ENCODE assay signal across 1 cellular context in the genomic region with DNA sequence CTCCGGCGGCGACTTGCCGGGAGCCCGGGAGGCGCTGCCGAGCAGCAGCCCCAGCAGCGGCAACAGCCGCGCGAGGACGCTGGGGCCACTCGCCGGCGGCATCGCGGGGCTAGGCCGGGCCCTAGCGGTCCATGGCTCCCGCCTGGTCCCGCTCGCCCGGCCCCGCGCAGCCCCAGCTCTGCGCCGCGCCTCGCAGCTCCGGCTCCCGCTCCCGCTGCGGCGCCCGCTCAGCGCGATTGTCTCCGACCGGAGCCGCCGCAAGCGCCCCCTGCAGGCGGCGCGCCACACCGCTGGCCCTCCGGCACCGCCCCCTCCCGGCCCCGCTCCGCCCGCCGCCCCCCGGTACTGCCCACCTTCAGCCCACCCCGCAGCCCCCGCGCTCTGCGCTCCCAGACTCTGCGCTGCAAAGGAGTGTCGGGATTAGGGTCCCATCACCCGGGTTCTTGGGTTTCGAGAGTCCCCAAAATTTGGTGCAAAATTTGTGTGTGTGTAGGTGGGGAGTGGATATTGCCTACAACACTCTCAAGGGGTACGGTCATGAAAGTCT.
A peak's percentile ranks its signal among the peaks of the same experiment; 100 is the strongest.
TF ChIP-seq lines count a peak whose summit lies in the region.

A gene (minus strand): TSS at position 241 of the 547 bp plus-strand sequence. CDS start 139 bp downstream, at position 102.

TF ChIP-seq in SK-N-SH, 30 proteins besides CTCF, POLR2A, EP300 and RAD21 (continued from another document):
- TF ChIP-seq, protein P1, sequence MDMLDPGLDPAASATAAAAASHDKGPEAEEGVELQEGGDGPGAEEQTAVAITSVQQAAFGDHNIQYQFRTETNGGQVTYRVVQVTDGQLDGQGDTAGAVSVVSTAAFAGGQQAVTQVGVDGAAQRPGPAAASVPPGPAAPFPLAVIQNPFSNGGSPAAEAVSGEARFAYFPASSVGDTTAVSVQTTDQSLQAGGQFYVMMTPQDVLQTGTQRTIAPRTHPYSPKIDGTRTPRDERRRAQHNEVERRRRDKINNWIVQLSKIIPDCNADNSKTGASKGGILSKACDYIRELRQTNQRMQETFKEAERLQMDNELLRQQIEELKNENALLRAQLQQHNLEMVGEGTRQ (IDR thresholded peaks at IDR 0.05; ENCODE audit: borderline replicate concordance, low read depth, low read length): no peak
- TF ChIP-seq, protein P2, sequence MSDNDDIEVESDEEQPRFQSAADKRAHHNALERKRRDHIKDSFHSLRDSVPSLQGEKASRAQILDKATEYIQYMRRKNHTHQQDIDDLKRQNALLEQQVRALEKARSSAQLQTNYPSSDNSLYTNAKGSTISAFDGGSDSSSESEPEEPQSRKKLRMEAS (IDR thresholded peaks at IDR 0.05; ENCODE audit: low read depth): peak; percentile 30; the same call in 1 of the 2 replicates
- no peak for TF ChIP-seq FOXJ3 (CRISPR knock-in tag; IDR thresholded peaks at IDR 0.05)
TF ChIP-seq in SK-N-SH: peak in this region for 1.
